ENCODE assay signal across 8 cellular contexts in genomic region chr2:64260817-64261216, GRCh38.
DNase-seq lines count a peak whose midpoint lies in the region; ATAC-seq and TF ChIP-seq lines count a peak whose summit lies in the region.

No MANE protein-coding gene starts in this region.

- DNase-seq in GM12865 (ENCODE audit: low read depth) (peak; percentile 88), HL-60 (ENCODE audit: low read depth in 1 of 2, low spot score in 1 of 2) (peak; percentile 61 to 87), lung microvascular endothelial cell (ENCODE audit: low read depth in 2 of 2) (peak; percentile 88 to 89), NCI-H1417 treated with DMSO at 0.1 percent for 48 hours (lab: John Stamatoyannopoulos, UW) (no peak), SJCRH30 (no peak), hepatic stellate cell (ENCODE audit: low spot score) (no peak)
- DNase-seq in activated naive CD4-positive, alpha-beta T cell treated with anti-CD3 and anti-CD28 coated beads, Interleukin-2, amount 50 U/mL, for 72 hours (ENCODE audit: low spot score in 2 of 2), result peak in 1 of 2 donors; percentile 11

- TF ChIP-seq CTCF in GM12865 (IDR thresholded peaks at IDR 0.05; ENCODE audit: insufficient read depth, low read depth, low read length, missing control alignments) (no peak), HL-60 (IDR thresholded peaks at IDR 0.05; ENCODE audit: insufficient read depth, low read length) (no peak)

- H3K4me1 ChIP-seq in SJCRH30, result peaks cover 32% of the 10 kb centered on the region

- H3K36me3 ChIP-seq in SJCRH30, result no peaks in the 10 kb centered on the region

- peak overlapping the region; percentile 80 to 97 for H3K27ac Mint-ChIP-seq in activated naive CD4-positive, alpha-beta T cell treated with anti-CD3 and anti-CD28 coated beads, Interleukin-2, amount 50 U/mL, for 72 hours

- no peaks in the 10 kb centered on the region for H3K9me3 Mint-ChIP-seq in activated naive CD4-positive, alpha-beta T cell treated with anti-CD3 and anti-CD28 coated beads, Interleukin-2, amount 50 U/mL, for 72 hours

- no peaks in the 10 kb centered on the region for H3K36me3 Mint-ChIP-seq in activated naive CD4-positive, alpha-beta T cell treated with anti-CD3 and anti-CD28 coated beads, Interleukin-2, amount 50 U/mL, for 72 hours

- H3K9me3 ChIP-seq in SJCRH30 (replicated peaks), result no peaks in the 10 kb centered on the region

- peak; percentile 95 for ATAC-seq in GM21390 (IDR thresholded peaks at IDR 0.05; ENCODE audit: unreplicated experiment)
- ATAC-seq in activated naive CD4-positive, alpha-beta T cell treated with anti-CD3 and anti-CD28 coated beads, Interleukin-2, amount 50 U/mL, for 72 hours, result peak in 1 of 2 donors; percentile 70

- H3K4me3 ChIP-seq in GM12865 (ENCODE audit: low read depth, low read length), result peak overlapping the region; percentile 11; the same call in 1 of the 2 replicates
- H3K4me3 ChIP-seq in HL-60 (replicated peaks; ENCODE audit: insufficient read depth, low read length), result no peak overlapping the region
- H3K4me3 ChIP-seq in SJCRH30, result no peak overlapping the region

- H3K27me3 ChIP-seq in HL-60 (ENCODE audit: insufficient read depth, poor library complexity, severe bottlenecking), result no peaks in the 10 kb centered on the region
- no peaks in the 10 kb centered on the region for H3K27me3 ChIP-seq in SJCRH30

- H3K27ac ChIP-seq in HL-60 (replicated peaks), result peak overlapping the region; percentile 70
- no peak overlapping the region for H3K27ac ChIP-seq in SJCRH30

Comparison
In these comparisons a context has a peak if more than half of its experiments do, and no peak if none do; other contexts are left out.
1. DNase-seq: peak in GM12865 (single experiment), HL-60 (2 of 2) and lung microvascular endothelial cell (2 of 2); none in NCI-H1417 treated with DMSO at 0.1 percent for 48 hours (single experiment), SJCRH30 (0 of 2) and hepatic stellate cell (single experiment).